Comparison of ENCODE assay signal across 2 cellular contexts in genomic region chr17:80644588-80644987, GRCh38.
TF ChIP-seq lines count a peak whose summit lies in the region.

No MANE protein-coding gene starts in this region.

TF ChIP-seq in IMR-90, 13 proteins besides CTCF, POLR2A, EP300 and RAD21:
- TF ChIP-seq RCOR1 (IDR thresholded peaks at IDR 0.05; ENCODE audit: insufficient replicate concordance, low read length) (no peak), SMC3 (IDR thresholded peaks at IDR 0.05; ENCODE audit: low read depth, low read length) (no peak), FOS (IDR thresholded peaks at IDR 0.05; ENCODE audit: low read depth, low read length) (no peak), BHLHE40 (IDR thresholded peaks at IDR 0.05; ENCODE audit: low read depth, low read length) (no peak), RFX5 (IDR thresholded peaks at IDR 0.05; ENCODE audit: low read depth, low read length) (no peak), ELK1 (IDR thresholded peaks at IDR 0.05; ENCODE audit: borderline replicate concordance, low read depth, low read length) (no peak), MAFK (IDR thresholded peaks at IDR 0.05; ENCODE audit: low read depth, low read length) (no peak), CEBPB (IDR thresholded peaks at IDR 0.05; ENCODE audit: low read depth, low read length) (no peak), CHD1 (IDR thresholded peaks at IDR 0.05; ENCODE audit: low read depth, low read length) (no peak)
TF ChIP-seq in IMR-90: peak in this region for 0.

TF ChIP-seq in K562, 482 proteins besides CTCF, POLR2A, EP300 and RAD21:
- TF ChIP-seq CHAMP1 (IDR thresholded peaks at IDR 0.05) (no peak), RBM15 (IDR thresholded peaks at IDR 0.05; ENCODE audit: insufficient read depth, low read length) (no peak), ZNF655 (CRISPR knock-in tag; IDR thresholded peaks at IDR 0.05) (no peak), MGA (IDR thresholded peaks at IDR 0.05) (no peak), KDM5B (IDR thresholded peaks at IDR 0.05; ENCODE audit: insufficient replicate concordance, low read depth, low read length) (no peak), NFYB (IDR thresholded peaks at IDR 0.05; ENCODE audit: extremely low read depth, insufficient read length) (no peak)
